16 cellular contexts compared by ENCODE assay signal in the genomic region with DNA sequence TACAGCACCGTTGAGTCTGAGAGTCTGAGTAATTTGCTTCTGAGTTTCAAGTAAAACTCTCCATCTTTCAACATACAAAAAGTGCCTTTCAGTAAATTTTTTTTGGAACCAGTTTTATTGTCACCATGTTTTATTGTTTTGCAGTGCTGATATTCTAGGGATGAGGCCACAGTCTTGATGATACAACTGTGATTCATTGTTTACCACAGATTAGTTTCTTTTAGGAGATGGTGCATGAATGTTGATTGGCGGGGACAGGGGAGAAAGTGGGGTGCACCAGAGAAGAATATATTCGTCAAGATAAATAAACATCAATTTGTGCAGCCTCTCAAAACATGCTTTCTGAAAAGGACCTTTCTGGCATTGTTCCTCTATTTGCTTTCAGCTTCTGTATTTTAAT.
"Had no signal": no experiment of that assay in that cellular context is flagged by ENCODE, and none has a peak within 500 bp of the region (broad histone marks: within the 10 kb centered on the region; RNA-seq: fewer than 3 reads in every experiment).

No MANE protein-coding gene starts in this region.

- H3K9me3 ChIP-seq: body of pancreas, prostate gland, right atrium auricular region, thyroid gland had no signal

- H3K36me3 ChIP-seq: prostate gland, right atrium auricular region, thyroid gland had no signal

- H3K4me1 Mint-ChIP-seq: activated CD4-positive, alpha-beta T cell treated with anti-CD3 and anti-CD28 coated beads, Interleukin-2, amount 10 ng/mL, durations not matched to agents 24 days and 14 days; endodermal cell had no signal

- H3K27me3 ChIP-seq: body of pancreas, right atrium auricular region, thyroid gland had no signal

- H3K9me3 Mint-ChIP-seq: activated CD4-positive, alpha-beta T cell treated with anti-CD3 and anti-CD28 coated beads, Interleukin-2, amount 10 ng/mL, durations not matched to agents 24 days and 14 days; activated CD8-positive, alpha-beta T cell treated with anti-CD3 and anti-CD28 coated beads for 36 hours; activated naive CD4-positive, alpha-beta T cell treated with anti-CD3 and anti-CD28 coated beads for 36 hours; endodermal cell; neural crest cell had no signal

- DNase-seq: activated CD4-positive, alpha-beta T cell treated with anti-CD3 and anti-CD28 coated beads, Interleukin-2, amount 10 ng/mL, durations not matched to agents 24 days and 14 days; activated CD8-positive, alpha-beta T cell treated with anti-CD3 and anti-CD28 coated beads for 36 hours; activated naive CD4-positive, alpha-beta T cell treated with anti-CD3 and anti-CD28 coated beads for 36 hours; activated T-cell treated with anti-CD3 and anti-CD28 coated beads, Interleukin-2, amount 50 U/mL, for 1 hour; body of pancreas; caudate nucleus; endodermal cell; erythroblast; midbrain; stimulated activated CD4-positive, alpha-beta T cell treated with anti-CD3 and anti-CD28 coated beads, Interleukin-2, amount 100 ng/mL, for 24 hours; stimulated activated naive CD4-positive, alpha-beta T cell treated with Interleukin-2 at 50 U/mL for 16 hours; thyroid gland had no signal

- H3K4me3 Mint-ChIP-seq: activated CD4-positive, alpha-beta T cell treated with anti-CD3 and anti-CD28 coated beads, Interleukin-2, amount 10 ng/mL, durations not matched to agents 24 days and 14 days; activated CD8-positive, alpha-beta T cell treated with anti-CD3 and anti-CD28 coated beads for 36 hours; activated naive CD4-positive, alpha-beta T cell treated with anti-CD3 and anti-CD28 coated beads for 36 hours; endodermal cell; neural crest cell had no signal

- ATAC-seq: activated CD8-positive, alpha-beta T cell treated with anti-CD3 and anti-CD28 coated beads for 36 hours; body of pancreas had no signal

- H3K4me3 ChIP-seq: body of pancreas, lung, prostate gland, right atrium auricular region, thyroid gland had no signal

- H3K27ac Mint-ChIP-seq: activated CD4-positive, alpha-beta T cell treated with anti-CD3 and anti-CD28 coated beads, Interleukin-2, amount 10 ng/mL, durations not matched to agents 24 days and 14 days; activated CD8-positive, alpha-beta T cell treated with anti-CD3 and anti-CD28 coated beads for 36 hours; activated naive CD4-positive, alpha-beta T cell treated with anti-CD3 and anti-CD28 coated beads for 36 hours; endodermal cell had no signal

- H3K27me3 Mint-ChIP-seq: activated CD4-positive, alpha-beta T cell treated with anti-CD3 and anti-CD28 coated beads, Interleukin-2, amount 10 ng/mL, durations not matched to agents 24 days and 14 days; activated CD8-positive, alpha-beta T cell treated with anti-CD3 and anti-CD28 coated beads for 36 hours had no signal

- H3K27ac ChIP-seq: body of pancreas, prostate gland, right atrium auricular region, thyroid gland had no signal
